Comparison of ENCODE assay signal across 1 cellular context in the genomic region with DNA sequence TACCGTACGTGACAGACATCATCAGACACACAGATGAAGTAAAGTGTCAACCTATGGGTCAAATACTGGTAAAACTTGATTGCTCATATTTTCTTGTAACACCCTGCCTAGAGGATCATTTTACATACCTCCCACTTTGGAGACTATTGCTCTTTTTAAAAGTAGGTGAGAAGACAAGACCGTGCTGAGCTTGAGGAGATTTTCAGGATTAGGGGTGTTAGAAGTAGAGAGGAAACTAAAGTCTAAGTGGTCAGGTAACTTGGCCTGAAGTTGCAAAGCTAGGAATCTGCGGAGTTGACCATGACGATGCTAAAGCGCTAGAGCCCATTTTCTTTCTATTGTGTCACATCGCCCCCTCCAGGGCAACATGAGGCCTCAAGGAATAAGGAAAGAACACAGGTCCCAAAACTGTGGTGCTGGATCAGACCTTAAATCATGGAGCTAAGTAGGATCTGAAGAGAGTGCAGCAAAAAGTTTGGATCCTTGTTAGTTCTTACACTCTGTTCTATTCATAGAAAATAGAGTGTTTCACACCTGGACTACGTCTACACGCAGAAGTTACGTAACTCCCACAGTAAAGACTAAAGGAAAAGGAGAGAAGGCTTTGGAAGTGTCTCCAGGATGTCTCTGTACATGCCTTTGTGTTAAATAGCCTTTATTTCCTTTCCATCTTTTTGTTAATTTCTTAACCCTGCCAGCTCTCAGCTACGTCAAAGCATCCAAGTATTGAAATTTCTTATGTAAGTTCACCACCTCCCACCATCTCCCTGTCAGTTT.
TF ChIP-seq lines count a peak whose summit lies in the region.

No MANE protein-coding gene starts in this region.

TF ChIP-seq in HEK293, 187 proteins besides CTCF, POLR2A, EP300 and RAD21 (continued from another document):
- TF ChIP-seq, protein P1, sequence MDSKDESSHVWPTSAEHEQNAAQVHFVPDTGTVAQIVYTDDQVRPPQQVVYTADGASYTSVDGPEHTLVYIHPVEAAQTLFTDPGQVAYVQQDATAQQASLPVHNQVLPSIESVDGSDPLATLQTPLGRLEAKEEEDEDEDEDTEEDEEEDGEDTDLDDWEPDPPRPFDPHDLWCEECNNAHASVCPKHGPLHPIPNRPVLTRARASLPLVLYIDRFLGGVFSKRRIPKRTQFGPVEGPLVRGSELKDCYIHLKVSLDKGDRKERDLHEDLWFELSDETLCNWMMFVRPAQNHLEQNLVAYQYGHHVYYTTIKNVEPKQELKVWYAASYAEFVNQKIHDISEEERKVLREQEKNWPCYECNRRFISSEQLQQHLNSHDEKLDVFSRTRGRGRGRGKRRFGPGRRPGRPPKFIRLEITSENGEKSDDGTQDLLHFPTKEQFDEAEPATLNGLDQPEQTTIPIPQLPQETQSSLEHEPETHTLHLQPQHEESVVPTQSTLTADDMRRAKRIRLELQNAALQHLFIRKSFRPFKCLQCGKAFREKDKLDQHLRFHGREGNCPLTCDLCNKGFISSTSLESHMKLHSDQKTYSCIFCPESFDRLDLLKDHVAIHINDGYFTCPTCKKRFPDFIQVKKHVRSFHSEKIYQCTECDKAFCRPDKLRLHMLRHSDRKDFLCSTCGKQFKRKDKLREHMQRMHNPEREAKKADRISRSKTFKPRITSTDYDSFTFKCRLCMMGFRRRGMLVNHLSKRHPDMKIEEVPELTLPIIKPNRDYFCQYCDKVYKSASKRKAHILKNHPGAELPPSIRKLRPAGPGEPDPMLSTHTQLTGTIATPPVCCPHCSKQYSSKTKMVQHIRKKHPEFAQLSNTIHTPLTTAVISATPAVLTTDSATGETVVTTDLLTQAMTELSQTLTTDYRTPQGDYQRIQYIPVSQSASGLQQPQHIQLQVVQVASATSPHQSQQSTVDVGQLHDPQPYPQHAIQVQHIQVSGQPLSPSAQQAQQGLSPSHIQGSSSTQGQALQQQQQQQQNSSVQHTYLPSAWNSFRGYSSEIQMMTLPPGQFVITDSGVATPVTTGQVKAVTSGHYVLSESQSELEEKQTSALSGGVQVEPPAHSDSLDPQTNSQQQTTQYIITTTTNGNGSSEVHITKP (tag by site-specific recombination; IDR thresholded peaks at IDR 0.05): peak; percentile 65
- TF ChIP-seq FEZF1 (tag by site-specific recombination; IDR thresholded peaks at IDR 0.05): peak; percentile 95
- TF ChIP-seq ZNF654 (tag by site-specific recombination; IDR thresholded peaks at IDR 0.05; ENCODE audit: low read depth): peak; percentile 80
